ENCODE assay signal across 18 cellular contexts in the genomic region with DNA sequence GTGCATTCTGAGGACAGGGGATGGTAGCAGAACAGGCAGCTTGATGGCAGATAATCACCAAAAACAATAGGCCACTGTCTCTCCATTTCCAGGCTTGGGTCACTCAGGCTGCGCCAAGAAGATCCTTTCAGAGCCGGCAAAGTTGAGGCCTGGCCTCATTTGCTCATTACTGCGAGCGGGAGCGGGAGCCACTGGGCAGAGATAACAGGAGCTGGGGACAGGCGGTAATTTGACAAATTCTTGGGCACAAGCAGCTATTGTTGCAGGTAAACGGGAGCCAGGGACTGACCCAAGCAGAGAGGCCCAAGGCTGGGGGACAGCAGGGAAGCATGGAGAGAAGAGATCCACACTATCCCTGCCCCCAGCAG. TPM values are rescaled to one million over a fixed set of nuclear protein-coding genes. Genes with fewer than 3 reads are reported as not detected.
DNase-seq lines count a peak whose midpoint lies in the region; ATAC-seq and TF ChIP-seq lines count a peak whose summit lies in the region.
"Had no signal": no experiment of that assay in that cellular context is flagged by ENCODE, and none has a peak within 500 bp of the region (broad histone marks: within the 10 kb centered on the region; RNA-seq: fewer than 3 reads in every experiment).

No MANE protein-coding gene starts in this region.

- H3K9ac ChIP-seq in endodermal cell (ENCODE audit: extremely low read depth, low read length, poor library complexity, severe bottlenecking): no peak overlapping the region
- H3K9ac ChIP-seq: KMS-11 had no signal

- 62 to 70% methylated on average over 7 of the region's 7 CpGs for WGBS in endodermal cell (ENCODE audit: insufficient coverage in 1 of 2, insufficient read length in 1 of 2), 2 experiments

- peak overlapping the region; percentile 82 for H3K27ac ChIP-seq in endodermal cell (ENCODE audit: low read depth, low read length)
- H3K27ac ChIP-seq: KMS-11, SJSA1 had no signal

- H3K4me1 ChIP-seq in endodermal cell (ENCODE audit: control insufficient read depth, insufficient read depth, low read length): peaks cover 32% of the 10 kb centered on the region

- H3K4me1 Mint-ChIP-seq in IgD-negative memory B cell (peaks cover 1 to 13% (median 8%) of the 10 kb centered on the region in 3 donors), endodermal cell (peaks cover 76% of the 10 kb centered on the region), neural crest cell (peaks cover 76% of the 10 kb centered on the region)

- H3K4me3 Mint-ChIP-seq in IgD-negative memory B cell (peak overlapping the region; percentile 16 to 79 (median 72)), endodermal cell (peak overlapping the region; percentile 88), neural crest cell (peak overlapping the region; percentile 99)

- peaks cover 49% of the 10 kb centered on the region for H3K36me3 ChIP-seq in endodermal cell (ENCODE audit: control insufficient read depth, insufficient read depth, low read length)
- H3K36me3 ChIP-seq: sigmoid colon, SJSA1, uterus had no signal

- H3K27ac Mint-ChIP-seq in IgD-negative memory B cell (peak overlapping the region in 1 of 3 donors; percentile 0), endodermal cell (peak overlapping the region; percentile 96), neural crest cell (ENCODE audit: unreplicated experiment) (peak overlapping the region; percentile 90)

- peak; percentile 50 for DNase-seq in Ammon's horn (ENCODE audit: low spot score)
- DNase-seq in endodermal cell: no peak
- no peak for DNase-seq in neural crest cell (ENCODE audit: low read depth, low spot score)
- DNase-seq in NCI-H2107 treated with DMSO at 0.1 percent for 48 hours (lab: John Stamatoyannopoulos, UW; ENCODE audit: unreplicated experiment): no peak
- DNase-seq in MV-4-11 (lab: John Stamatoyannopoulos, UW): no peak
- DNase-seq: activated CD8-positive, alpha-beta memory T cell treated with anti-CD3 and anti-CD28 coated beads for 24 hours; activated gamma-delta T cell treated with Interleukin-2 at 50 U/mL for 16 hours; sigmoid colon; stimulated activated CD4-positive, alpha-beta T cell treated with anti-CD3 and anti-CD28 coated beads, Interleukin-4, amount 100 ng/mL, for 24 hours; uterus had no signal

- H3K27me3 Mint-ChIP-seq in IgD-negative memory B cell: peaks cover 60% of the 10 kb centered on the region
- no peaks in the 10 kb centered on the region for H3K27me3 Mint-ChIP-seq in endodermal cell (ENCODE audit: insufficient read depth)
- peaks cover 34% of the 10 kb centered on the region for H3K27me3 Mint-ChIP-seq in neural crest cell (ENCODE audit: low read depth)

- H3K36me3 Mint-ChIP-seq in IgD-negative memory B cell (peaks cover 1% of the 10 kb centered on the region), endodermal cell (ENCODE audit: low read depth) (peaks cover 46% of the 10 kb centered on the region), neural crest cell (ENCODE audit: low read depth) (peaks cover 32% of the 10 kb centered on the region)

- H3K9me3 Mint-ChIP-seq in IgD-negative memory B cell (no peaks in the 10 kb centered on the region), endodermal cell (no peaks in the 10 kb centered on the region), neural crest cell (no peaks in the 10 kb centered on the region)

- no peaks in the 10 kb centered on the region for H3K27me3 ChIP-seq in endodermal cell (ENCODE audit: control insufficient read depth, insufficient read depth, low read length, poor library complexity, severe bottlenecking)

- no peaks in the 10 kb centered on the region for H3K9me3 ChIP-seq in endodermal cell (ENCODE audit: control insufficient read depth, low read length)
- H3K9me3 ChIP-seq: mucosa of descending colon, sigmoid colon, SJSA1, uterus had no signal

- TF ChIP-seq CTCF in endodermal cell (conservative IDR thresholded peaks at IDR 0.05) (no peak), neural crest cell (conservative IDR thresholded peaks at IDR 0.05) (no peak)

- peak overlapping the region; percentile 88 for H3K4me3 ChIP-seq in endodermal cell (ENCODE audit: low read length)
- H3K4me3 ChIP-seq: mucosa of descending colon, sigmoid colon, SJSA1, uterus had no signal

- ATAC-seq in HG02973 (IDR thresholded peaks at IDR 0.05; ENCODE audit: unreplicated experiment) (no peak), GM21447 (IDR thresholded peaks at IDR 0.05; ENCODE audit: unreplicated experiment) (no peak)
- ATAC-seq: HCT116 had no signal

RNA-seq across cellular contexts. Expression of a gene that starts 2.1 kb away (rescaled TPM):
- polyA plus RNA-seq in IgD-negative memory B cell: not detected
- 100 to 1,000 TPM in 1 of 2 donors, 10 to 100 TPM in 1; 92.8 to 105 TPM for total RNA-seq in endodermal cell
- polyA plus RNA-seq in endodermal cell (2013, experiment 1 of 2): 123 TPM
- 104 TPM for polyA plus RNA-seq in endodermal cell (2013, experiment 2 of 2)
- total RNA-seq in neural crest cell: 224 and 229 TPM in 2 replicates
- total RNA-seq: SJSA1 had no signal

RNA-seq across cellular contexts. Expression of a gene that starts 39.3 kb away (rescaled TPM):
- polyA plus RNA-seq in IgD-negative memory B cell: not detected
- total RNA-seq in endodermal cell (not detected), neural crest cell (not detected in 2 replicates)
- not detected for polyA plus RNA-seq in endodermal cell (2013, experiment 1 of 2)
- not detected for polyA plus RNA-seq in endodermal cell (2013, experiment 2 of 2)
- total RNA-seq: frontal cortex, mucosa of descending colon, sigmoid colon, SJSA1, uterus had no signal
